In genomic region chr15:34642252-34642651, GRCh38 we compare ENCODE assay signal across 24 cellular contexts.
"Had no signal": no experiment of that assay in that cellular context is flagged by ENCODE, and none has a peak within 500 bp of the region (broad histone marks: within the 10 kb centered on the region; RNA-seq: fewer than 3 reads in every experiment).

No MANE protein-coding gene starts in this region.

- H3K9me3 Mint-ChIP-seq: activated naive CD4-positive, alpha-beta T cell treated with anti-CD3 and anti-CD28 coated beads, Interleukin-2, amount 10 ng/mL, durations not matched to agents 7 days and 5 days; T-helper 1 cell treated with Interleukin-12 subunit alpha and Interleukin-12 subunit beta and Interleukin-4 antibody, amounts not matched to agents 30 μg/mL and 1 μg/mL, for 36 hours had no signal

- H3K27ac Mint-ChIP-seq: activated naive CD4-positive, alpha-beta T cell treated with anti-CD3 and anti-CD28 coated beads, Interleukin-2, amount 10 ng/mL, durations not matched to agents 7 days and 5 days; nephron; stimulated activated naive CD8-positive, alpha-beta T cell treated with anti-CD3 and anti-CD28 coated beads, Interleukin-15, Interleukin-2, amounts not matched to agents 100 ng/mL and 50 ng/mL, for 24 hours; T-helper 1 cell treated with Interleukin-12 subunit alpha and Interleukin-12 subunit beta and Interleukin-4 antibody, amounts not matched to agents 30 μg/mL and 1 μg/mL, for 36 hours had no signal

- H3K9me3 ChIP-seq: colonic mucosa, prostate gland, suprapubic skin, upper lobe of left lung had no signal

- H3K27ac ChIP-seq: brain microvascular endothelial cell, colonic mucosa, prostate gland, skin epidermis, suprapubic skin, upper lobe of left lung had no signal

- DNase-seq: activated CD4-positive, alpha-beta T cell treated with anti-CD3 and anti-CD28 coated beads for 1 hour; activated CD8-positive, alpha-beta memory T cell treated with anti-CD3 and anti-CD28 coated beads for 24 hours; activated CD8-positive, alpha-beta memory T cell treated with anti-CD3 and anti-CD28 coated beads, Interleukin-2, amount 50 U/mL, for 48 hours; activated effector memory CD4-positive, alpha-beta T cell treated with Interleukin-2 at 50 U/mL for 16 hours; activated naive CD4-positive, alpha-beta T cell treated with anti-CD3 and anti-CD28 coated beads, Interleukin-2, amount 10 ng/mL, durations not matched to agents 7 days and 5 days; activated T-cell treated with anti-CD3 and anti-CD28 coated beads, Interleukin-2, amount 50 U/mL, for 48 hours; aorta; brain microvascular endothelial cell; colonic mucosa; foreskin melanocyte; hypothalamus; midbrain; right cardiac atrium had no signal

- H3K27me3 ChIP-seq: brain microvascular endothelial cell, colonic mucosa, suprapubic skin, upper lobe of left lung had no signal

- FAIRE-seq: keratinocyte had no signal

- H3K36me3 Mint-ChIP-seq: activated naive CD4-positive, alpha-beta T cell treated with anti-CD3 and anti-CD28 coated beads, Interleukin-2, amount 10 ng/mL, durations not matched to agents 7 days and 5 days had no signal

- H3K4me3 Mint-ChIP-seq: activated naive CD4-positive, alpha-beta T cell treated with anti-CD3 and anti-CD28 coated beads, Interleukin-2, amount 10 ng/mL, durations not matched to agents 7 days and 5 days; central memory CD8-positive, alpha-beta T cell; nephron; stimulated activated naive CD8-positive, alpha-beta T cell treated with anti-CD3 and anti-CD28 coated beads, Interleukin-15, Interleukin-2, amounts not matched to agents 100 ng/mL and 50 ng/mL, for 24 hours; T-helper 1 cell treated with Interleukin-12 subunit alpha and Interleukin-12 subunit beta and Interleukin-4 antibody, amounts not matched to agents 30 μg/mL and 1 μg/mL, for 36 hours had no signal

- H3K4me1 Mint-ChIP-seq: central memory CD8-positive, alpha-beta T cell; nephron had no signal

- H3K4me3 ChIP-seq: colonic mucosa, lung, prostate gland, skin epidermis, suprapubic skin, upper lobe of left lung had no signal

- H3K4me1 ChIP-seq: colonic mucosa, prostate gland, suprapubic skin, upper lobe of left lung had no signal

- ATAC-seq: left lobe of liver, right cardiac atrium had no signal

- H3K36me3 ChIP-seq: brain microvascular endothelial cell, colonic mucosa, prostate gland, suprapubic skin, upper lobe of left lung had no signal
